Comparison of ENCODE assay signal across 1 cellular context in the genomic region with DNA sequence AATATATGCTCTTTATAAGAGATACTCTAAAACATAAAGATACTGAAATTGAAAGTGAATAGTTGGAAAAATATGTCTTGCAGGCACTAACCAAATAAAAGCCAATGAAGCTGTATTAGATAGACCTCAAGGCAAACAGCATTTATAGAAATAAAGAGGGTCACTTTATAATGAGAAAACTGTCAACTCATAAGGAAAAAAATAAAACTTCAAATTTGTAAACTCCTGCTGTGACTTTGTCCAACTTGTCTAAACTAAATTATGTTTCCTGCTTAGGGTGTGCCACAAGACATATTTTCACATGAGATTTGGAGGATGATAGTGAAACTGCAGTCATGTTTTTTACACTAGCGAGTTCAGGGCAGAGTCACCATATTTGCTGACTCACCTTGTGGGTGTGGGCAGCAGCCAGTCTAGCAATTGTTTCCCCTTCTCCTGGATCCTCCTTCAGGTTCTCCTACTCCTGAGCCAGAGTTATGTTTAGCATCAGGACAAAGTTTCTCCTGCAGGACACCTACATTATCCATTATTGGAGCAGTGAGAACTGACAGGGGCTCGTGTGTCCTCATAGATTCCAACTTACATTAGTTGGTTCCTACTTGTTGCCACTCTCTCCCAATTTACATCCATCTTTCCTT.
TF ChIP-seq lines count a peak whose summit lies in the region.

No MANE protein-coding gene starts in this region.

TF ChIP-seq in K562, 482 proteins besides CTCF, POLR2A, EP300 and RAD21 (continued from another document and continues in another):
- TF ChIP-seq, protein P1, sequence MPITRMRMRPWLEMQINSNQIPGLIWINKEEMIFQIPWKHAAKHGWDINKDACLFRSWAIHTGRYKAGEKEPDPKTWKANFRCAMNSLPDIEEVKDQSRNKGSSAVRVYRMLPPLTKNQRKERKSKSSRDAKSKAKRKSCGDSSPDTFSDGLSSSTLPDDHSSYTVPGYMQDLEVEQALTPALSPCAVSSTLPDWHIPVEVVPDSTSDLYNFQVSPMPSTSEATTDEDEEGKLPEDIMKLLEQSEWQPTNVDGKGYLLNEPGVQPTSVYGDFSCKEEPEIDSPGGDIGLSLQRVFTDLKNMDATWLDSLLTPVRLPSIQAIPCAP (CRISPR knock-in tag; IDR thresholded peaks at IDR 0.05; ENCODE audit: borderline replicate concordance): no peak
- TF ChIP-seq, protein P2, sequence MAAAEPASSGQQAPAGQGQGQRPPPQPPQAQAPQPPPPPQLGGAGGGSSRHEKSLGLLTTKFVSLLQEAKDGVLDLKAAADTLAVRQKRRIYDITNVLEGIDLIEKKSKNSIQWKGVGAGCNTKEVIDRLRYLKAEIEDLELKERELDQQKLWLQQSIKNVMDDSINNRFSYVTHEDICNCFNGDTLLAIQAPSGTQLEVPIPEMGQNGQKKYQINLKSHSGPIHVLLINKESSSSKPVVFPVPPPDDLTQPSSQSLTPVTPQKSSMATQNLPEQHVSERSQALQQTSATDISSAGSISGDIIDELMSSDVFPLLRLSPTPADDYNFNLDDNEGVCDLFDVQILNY (CRISPR knock-in tag; IDR thresholded peaks at IDR 0.05): no peak
- TF ChIP-seq LARP7 (IDR thresholded peaks at IDR 0.05) (no peak), ZNF778 (CRISPR knock-in tag; IDR thresholded peaks at IDR 0.05) (no peak), ZNF76 (CRISPR knock-in tag; IDR thresholded peaks at IDR 0.05; ENCODE audit: borderline replicate concordance) (no peak), MIER1 (IDR thresholded peaks at IDR 0.05; ENCODE audit: low read depth) (no peak), NONO (IDR thresholded peaks at IDR 0.05; ENCODE audit: low read depth in 2 of 2, low read length in 1 of 2) (no peak; a peak in 1 of 4 replicates), NFE2L1 (tag; IDR thresholded peaks at IDR 0.05; ENCODE audit: borderline replicate concordance, low read depth) (peak; percentile 98), STAT5A (IDR thresholded peaks at IDR 0.05; ENCODE audit: borderline replicate concordance, low read length) (0 out of 2 replicates have a peak, but pooled peaks have one; percentile 31), NCOA2 (IDR thresholded peaks at IDR 0.05; ENCODE audit: partially characterized antibody in 2 of 2) (no peak), RBM39 (optimal IDR thresholded peaks at IDR 0.05; ENCODE audit: low read depth, low read length) (no peak), ZNF316 (IDR thresholded peaks at IDR 0.05) (peak; percentile 100), ETV5 (CRISPR knock-in tag; IDR thresholded peaks at IDR 0.05; ENCODE audit: low read depth) (peak; percentile 50; the same call in 1 of the 2 replicates), FOXA1 (IDR thresholded peaks at IDR 0.05; ENCODE audit: borderline replicate concordance) (no peak), FOS (IDR thresholded peaks at IDR 0.05; ENCODE audit: extremely low read depth, insufficient read length) (no peak), MCM5 (IDR thresholded peaks at IDR 0.05; ENCODE audit: low read depth) (no peak), BDP1 (IDR thresholded peaks at IDR 0.05; ENCODE audit: insufficient read depth, insufficient read length) (no peak), KLF13 (tag; IDR thresholded peaks at IDR 0.05; ENCODE audit: borderline replicate concordance, low read depth) (no peak), ZNF507 (tag; conservative IDR thresholded peaks at IDR 0.05) (no peak), ELF1 (tag; IDR thresholded peaks at IDR 0.05) (no peak), PYGO2 (tag; IDR thresholded peaks at IDR 0.05) (peak; percentile 45; the same call in 1 of the 2 replicates), PPARD (CRISPR knock-in tag; IDR thresholded peaks at IDR 0.05) (no peak), SMAD3 (CRISPR knock-in tag; conservative IDR thresholded peaks at IDR 0.05) (no peak; the same call in 1 of the 2 replicates), XRCC5 (IDR thresholded peaks at IDR 0.05; ENCODE audit: low read depth, low read length) (no peak), JUNB (CRISPR knock-in tag; conservative IDR thresholded peaks at IDR 0.05) (no peak; the same call in 1 of the 2 replicates)
- TF ChIP-seq, protein P3, sequence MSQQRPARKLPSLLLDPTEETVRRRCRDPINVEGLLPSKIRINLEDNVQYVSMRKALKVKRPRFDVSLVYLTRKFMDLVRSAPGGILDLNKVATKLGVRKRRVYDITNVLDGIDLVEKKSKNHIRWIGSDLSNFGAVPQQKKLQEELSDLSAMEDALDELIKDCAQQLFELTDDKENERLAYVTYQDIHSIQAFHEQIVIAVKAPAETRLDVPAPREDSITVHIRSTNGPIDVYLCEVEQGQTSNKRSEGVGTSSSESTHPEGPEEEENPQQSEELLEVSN (IDR thresholded peaks at IDR 0.05; ENCODE audit: borderline replicate concordance in 1 of 2, extremely low read depth in 1 of 2, insufficient read depth in 1 of 2, insufficient read length in 1 of 2, low read depth in 1 of 2, low read length in 1 of 2, poor library complexity in 1 of 2, severe bottlenecking in 1 of 2): no peak
- TF ChIP-seq, protein P4, sequence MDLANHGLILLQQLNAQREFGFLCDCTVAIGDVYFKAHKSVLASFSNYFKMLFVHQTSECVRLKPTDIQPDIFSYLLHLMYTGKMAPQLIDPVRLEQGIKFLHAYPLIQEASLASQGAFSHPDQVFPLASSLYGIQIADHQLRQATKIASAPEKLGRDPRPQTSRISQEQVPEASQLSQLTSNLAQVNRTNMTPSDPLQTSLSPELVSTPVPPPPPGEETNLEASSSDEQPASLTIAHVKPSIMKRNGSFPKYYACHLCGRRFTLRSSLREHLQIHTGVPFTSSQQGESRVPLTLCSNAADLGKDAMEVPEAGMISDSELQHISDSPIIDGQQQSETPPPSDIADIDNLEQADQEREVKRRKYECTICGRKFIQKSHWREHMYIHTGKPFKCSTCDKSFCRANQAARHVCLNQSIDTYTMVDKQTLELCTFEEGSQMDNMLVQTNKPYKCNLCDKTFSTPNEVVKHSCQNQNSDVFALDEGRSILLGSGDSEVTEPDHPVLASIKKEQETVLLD (IDR thresholded peaks at IDR 0.05): peak; percentile 70
- TF ChIP-seq, protein P5, sequence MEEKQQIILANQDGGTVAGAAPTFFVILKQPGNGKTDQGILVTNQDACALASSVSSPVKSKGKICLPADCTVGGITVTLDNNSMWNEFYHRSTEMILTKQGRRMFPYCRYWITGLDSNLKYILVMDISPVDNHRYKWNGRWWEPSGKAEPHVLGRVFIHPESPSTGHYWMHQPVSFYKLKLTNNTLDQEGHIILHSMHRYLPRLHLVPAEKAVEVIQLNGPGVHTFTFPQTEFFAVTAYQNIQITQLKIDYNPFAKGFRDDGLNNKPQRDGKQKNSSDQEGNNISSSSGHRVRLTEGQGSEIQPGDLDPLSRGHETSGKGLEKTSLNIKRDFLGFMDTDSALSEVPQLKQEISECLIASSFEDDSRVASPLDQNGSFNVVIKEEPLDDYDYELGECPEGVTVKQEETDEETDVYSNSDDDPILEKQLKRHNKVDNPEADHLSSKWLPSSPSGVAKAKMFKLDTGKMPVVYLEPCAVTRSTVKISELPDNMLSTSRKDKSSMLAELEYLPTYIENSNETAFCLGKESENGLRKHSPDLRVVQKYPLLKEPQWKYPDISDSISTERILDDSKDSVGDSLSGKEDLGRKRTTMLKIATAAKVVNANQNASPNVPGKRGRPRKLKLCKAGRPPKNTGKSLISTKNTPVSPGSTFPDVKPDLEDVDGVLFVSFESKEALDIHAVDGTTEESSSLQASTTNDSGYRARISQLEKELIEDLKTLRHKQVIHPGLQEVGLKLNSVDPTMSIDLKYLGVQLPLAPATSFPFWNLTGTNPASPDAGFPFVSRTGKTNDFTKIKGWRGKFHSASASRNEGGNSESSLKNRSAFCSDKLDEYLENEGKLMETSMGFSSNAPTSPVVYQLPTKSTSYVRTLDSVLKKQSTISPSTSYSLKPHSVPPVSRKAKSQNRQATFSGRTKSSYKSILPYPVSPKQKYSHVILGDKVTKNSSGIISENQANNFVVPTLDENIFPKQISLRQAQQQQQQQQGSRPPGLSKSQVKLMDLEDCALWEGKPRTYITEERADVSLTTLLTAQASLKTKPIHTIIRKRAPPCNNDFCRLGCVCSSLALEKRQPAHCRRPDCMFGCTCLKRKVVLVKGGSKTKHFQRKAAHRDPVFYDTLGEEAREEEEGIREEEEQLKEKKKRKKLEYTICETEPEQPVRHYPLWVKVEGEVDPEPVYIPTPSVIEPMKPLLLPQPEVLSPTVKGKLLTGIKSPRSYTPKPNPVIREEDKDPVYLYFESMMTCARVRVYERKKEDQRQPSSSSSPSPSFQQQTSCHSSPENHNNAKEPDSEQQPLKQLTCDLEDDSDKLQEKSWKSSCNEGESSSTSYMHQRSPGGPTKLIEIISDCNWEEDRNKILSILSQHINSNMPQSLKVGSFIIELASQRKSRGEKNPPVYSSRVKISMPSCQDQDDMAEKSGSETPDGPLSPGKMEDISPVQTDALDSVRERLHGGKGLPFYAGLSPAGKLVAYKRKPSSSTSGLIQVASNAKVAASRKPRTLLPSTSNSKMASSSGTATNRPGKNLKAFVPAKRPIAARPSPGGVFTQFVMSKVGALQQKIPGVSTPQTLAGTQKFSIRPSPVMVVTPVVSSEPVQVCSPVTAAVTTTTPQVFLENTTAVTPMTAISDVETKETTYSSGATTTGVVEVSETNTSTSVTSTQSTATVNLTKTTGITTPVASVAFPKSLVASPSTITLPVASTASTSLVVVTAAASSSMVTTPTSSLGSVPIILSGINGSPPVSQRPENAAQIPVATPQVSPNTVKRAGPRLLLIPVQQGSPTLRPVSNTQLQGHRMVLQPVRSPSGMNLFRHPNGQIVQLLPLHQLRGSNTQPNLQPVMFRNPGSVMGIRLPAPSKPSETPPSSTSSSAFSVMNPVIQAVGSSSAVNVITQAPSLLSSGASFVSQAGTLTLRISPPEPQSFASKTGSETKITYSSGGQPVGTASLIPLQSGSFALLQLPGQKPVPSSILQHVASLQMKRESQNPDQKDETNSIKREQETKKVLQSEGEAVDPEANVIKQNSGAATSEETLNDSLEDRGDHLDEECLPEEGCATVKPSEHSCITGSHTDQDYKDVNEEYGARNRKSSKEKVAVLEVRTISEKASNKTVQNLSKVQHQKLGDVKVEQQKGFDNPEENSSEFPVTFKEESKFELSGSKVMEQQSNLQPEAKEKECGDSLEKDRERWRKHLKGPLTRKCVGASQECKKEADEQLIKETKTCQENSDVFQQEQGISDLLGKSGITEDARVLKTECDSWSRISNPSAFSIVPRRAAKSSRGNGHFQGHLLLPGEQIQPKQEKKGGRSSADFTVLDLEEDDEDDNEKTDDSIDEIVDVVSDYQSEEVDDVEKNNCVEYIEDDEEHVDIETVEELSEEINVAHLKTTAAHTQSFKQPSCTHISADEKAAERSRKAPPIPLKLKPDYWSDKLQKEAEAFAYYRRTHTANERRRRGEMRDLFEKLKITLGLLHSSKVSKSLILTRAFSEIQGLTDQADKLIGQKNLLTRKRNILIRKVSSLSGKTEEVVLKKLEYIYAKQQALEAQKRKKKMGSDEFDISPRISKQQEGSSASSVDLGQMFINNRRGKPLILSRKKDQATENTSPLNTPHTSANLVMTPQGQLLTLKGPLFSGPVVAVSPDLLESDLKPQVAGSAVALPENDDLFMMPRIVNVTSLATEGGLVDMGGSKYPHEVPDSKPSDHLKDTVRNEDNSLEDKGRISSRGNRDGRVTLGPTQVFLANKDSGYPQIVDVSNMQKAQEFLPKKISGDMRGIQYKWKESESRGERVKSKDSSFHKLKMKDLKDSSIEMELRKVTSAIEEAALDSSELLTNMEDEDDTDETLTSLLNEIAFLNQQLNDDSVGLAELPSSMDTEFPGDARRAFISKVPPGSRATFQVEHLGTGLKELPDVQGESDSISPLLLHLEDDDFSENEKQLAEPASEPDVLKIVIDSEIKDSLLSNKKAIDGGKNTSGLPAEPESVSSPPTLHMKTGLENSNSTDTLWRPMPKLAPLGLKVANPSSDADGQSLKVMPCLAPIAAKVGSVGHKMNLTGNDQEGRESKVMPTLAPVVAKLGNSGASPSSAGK (IDR thresholded peaks at IDR 0.05): peak; percentile 80
- TF ChIP-seq, protein P6, sequence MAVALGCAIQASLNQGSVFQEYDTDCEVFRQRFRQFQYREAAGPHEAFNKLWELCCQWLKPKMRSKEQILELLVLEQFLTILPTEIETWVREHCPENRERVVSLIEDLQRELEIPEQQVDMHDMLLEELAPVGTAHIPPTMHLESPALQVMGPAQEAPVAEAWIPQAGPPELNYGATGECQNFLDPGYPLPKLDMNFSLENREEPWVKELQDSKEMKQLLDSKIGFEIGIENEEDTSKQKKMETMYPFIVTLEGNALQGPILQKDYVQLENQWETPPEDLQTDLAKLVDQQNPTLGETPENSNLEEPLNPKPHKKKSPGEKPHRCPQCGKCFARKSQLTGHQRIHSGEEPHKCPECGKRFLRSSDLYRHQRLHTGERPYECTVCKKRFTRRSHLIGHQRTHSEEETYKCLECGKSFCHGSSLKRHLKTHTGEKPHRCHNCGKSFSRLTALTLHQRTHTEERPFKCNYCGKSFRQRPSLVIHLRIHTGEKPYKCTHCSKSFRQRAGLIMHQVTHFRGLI (CRISPR knock-in tag; IDR thresholded peaks at IDR 0.05): no peak
- TF ChIP-seq, protein P7, sequence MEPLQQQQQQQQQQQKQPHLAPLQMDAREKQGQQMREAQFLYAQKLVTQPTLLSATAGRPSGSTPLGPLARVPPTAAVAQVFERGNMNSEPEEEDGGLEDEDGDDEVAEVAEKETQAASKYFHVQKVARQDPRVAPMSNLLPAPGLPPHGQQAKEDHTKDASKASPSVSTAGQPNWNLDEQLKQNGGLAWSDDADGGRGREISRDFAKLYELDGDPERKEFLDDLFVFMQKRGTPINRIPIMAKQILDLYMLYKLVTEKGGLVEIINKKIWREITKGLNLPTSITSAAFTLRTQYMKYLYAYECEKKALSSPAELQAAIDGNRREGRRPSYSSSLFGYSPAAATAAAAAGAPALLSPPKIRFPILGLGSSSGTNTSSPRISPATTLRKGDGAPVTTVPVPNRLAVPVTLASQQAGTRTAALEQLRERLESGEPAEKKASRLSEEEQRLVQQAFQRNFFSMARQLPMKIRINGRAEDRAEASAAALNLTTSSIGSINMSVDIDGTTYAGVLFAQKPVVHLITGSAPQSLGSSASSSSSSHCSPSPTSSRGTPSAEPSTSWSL (CRISPR knock-in tag; IDR thresholded peaks at IDR 0.05; ENCODE audit: borderline replicate concordance): no peak
- TF ChIP-seq, protein P8, sequence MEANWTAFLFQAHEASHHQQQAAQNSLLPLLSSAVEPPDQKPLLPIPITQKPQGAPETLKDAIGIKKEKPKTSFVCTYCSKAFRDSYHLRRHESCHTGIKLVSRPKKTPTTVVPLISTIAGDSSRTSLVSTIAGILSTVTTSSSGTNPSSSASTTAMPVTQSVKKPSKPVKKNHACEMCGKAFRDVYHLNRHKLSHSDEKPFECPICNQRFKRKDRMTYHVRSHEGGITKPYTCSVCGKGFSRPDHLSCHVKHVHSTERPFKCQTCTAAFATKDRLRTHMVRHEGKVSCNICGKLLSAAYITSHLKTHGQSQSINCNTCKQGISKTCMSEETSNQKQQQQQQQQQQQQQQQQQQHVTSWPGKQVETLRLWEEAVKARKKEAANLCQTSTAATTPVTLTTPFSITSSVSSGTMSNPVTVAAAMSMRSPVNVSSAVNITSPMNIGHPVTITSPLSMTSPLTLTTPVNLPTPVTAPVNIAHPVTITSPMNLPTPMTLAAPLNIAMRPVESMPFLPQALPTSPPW (CRISPR knock-in tag; IDR thresholded peaks at IDR 0.05): peak; percentile 34
